Comparison of ENCODE assay signal across 16 cellular contexts in genomic region chr5:175524211-175524610, GRCh38.
"Had no signal": no experiment of that assay in that cellular context is flagged by ENCODE, and none has a peak within 500 bp of the region (broad histone marks: within the 10 kb centered on the region; RNA-seq: fewer than 3 reads in every experiment).

No MANE protein-coding gene starts in this region.

- ATAC-seq: gastrocnemius medialis; heart right ventricle; left lobe of liver; mucosa of descending colon; natural killer cell treated with Interleukin-12 subunit alpha and Interleukin-12 subunit beta and Interleukin-15 and Interleukin-18, amount 100 ng/mL, for 72 hours; sciatic nerve; stimulated activated naive B cell treated with anti-CD40 and anti-IgM and Interleukin-4, amounts not matched to agents 10 μg/mL and 1 μg/mL and 100 μg/mL, for 72 hours had no signal

- H3K27me3 Mint-ChIP-seq: activated B cell treated with CpG ODN at 0.5 μM for 24 hours; natural killer cell treated with Interleukin-12 subunit alpha and Interleukin-12 subunit beta and Interleukin-15 and Interleukin-18, amount 100 ng/mL, for 72 hours; stimulated activated naive B cell treated with anti-CD40 and anti-IgM and Interleukin-4, amounts not matched to agents 10 μg/mL and 1 μg/mL and 100 μg/mL, for 72 hours had no signal

- H3K4me3 Mint-ChIP-seq: activated B cell treated with CpG ODN at 0.5 μM for 24 hours; natural killer cell treated with Interleukin-12 subunit alpha and Interleukin-12 subunit beta and Interleukin-15 and Interleukin-18, amount 100 ng/mL, for 72 hours; stimulated activated naive B cell treated with anti-CD40 and anti-IgM and Interleukin-4, amounts not matched to agents 10 μg/mL and 1 μg/mL and 100 μg/mL, for 72 hours had no signal

- H3K9me3 Mint-ChIP-seq: activated B cell treated with CpG ODN at 0.5 μM for 24 hours; natural killer cell treated with Interleukin-12 subunit alpha and Interleukin-12 subunit beta and Interleukin-15 and Interleukin-18, amount 100 ng/mL, for 72 hours had no signal

- H3K4me1 Mint-ChIP-seq: activated B cell treated with CpG ODN at 0.5 μM for 24 hours; stimulated activated naive B cell treated with anti-CD40 and anti-IgM and Interleukin-4, amounts not matched to agents 10 μg/mL and 1 μg/mL and 100 μg/mL, for 72 hours had no signal

- DNase-seq: activated B cell treated with CpG ODN at 0.5 μM for 24 hours; caudate nucleus; cortex of kidney; effector CD8-positive, alpha-beta T cell; gastrocnemius medialis; heart right ventricle; islet precursor cell; mucosa of descending colon; occipital lobe; spleen; stimulated activated CD4-positive, alpha-beta T cell treated with anti-CD3 and anti-CD28 coated beads, Interleukin-1b, Interleukin-23, amount 100 ng/mL, for 48 hours; stimulated activated naive B cell treated with anti-CD40 and anti-IgM and Interleukin-4, amounts not matched to agents 10 μg/mL and 1 μg/mL and 100 μg/mL, for 72 hours; upper lobe of left lung had no signal

- H3K27ac Mint-ChIP-seq: activated B cell treated with CpG ODN at 0.5 μM for 24 hours; stimulated activated naive B cell treated with anti-CD40 and anti-IgM and Interleukin-4, amounts not matched to agents 10 μg/mL and 1 μg/mL and 100 μg/mL, for 72 hours had no signal
